Comparison of ENCODE assay signal across 29 cellular contexts in the genomic region with DNA sequence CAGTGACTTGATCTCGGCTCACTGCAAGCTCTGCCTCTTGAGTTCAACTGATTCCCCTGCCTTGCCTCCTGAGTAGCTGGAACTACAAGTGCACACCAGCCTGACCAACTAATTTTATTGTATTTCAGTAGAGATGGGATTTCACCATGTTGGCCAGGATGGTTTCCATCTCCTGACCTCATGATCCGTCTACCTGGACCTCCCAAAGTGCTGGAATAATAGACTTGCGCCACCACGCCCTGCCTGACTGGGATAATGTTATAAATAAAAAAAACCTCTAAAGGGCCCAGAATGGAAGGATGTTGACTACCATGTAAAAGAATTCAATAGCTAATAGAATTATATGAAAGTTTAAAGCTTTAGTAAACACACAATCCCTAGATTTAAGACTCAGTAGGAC.
"Had no signal": no experiment of that assay in that cellular context is flagged by ENCODE, and none has a peak within 500 bp of the region (broad histone marks: within the 10 kb centered on the region; RNA-seq: fewer than 3 reads in every experiment).

No MANE protein-coding gene starts in this region.

- H3K9me3 ChIP-seq: adrenal gland, ascending aorta, body of pancreas, breast epithelium had no signal

- H3K27ac ChIP-seq: adrenal gland, ascending aorta, body of pancreas, brain microvascular endothelial cell, breast epithelium, cardiac muscle cell had no signal

- H3K27me3 ChIP-seq: adrenal gland, ascending aorta, body of pancreas, brain microvascular endothelial cell, breast epithelium, cardiac muscle cell had no signal

- H3K4me3 ChIP-seq: adrenal gland, ascending aorta, body of pancreas, breast epithelium, cardiac muscle cell had no signal

- DNase-seq: activated effector memory CD4-positive, alpha-beta T cell treated with anti-CD3 and anti-CD28 coated beads, Interleukin-2, amount 50 U/mL, for 16 hours; activated effector memory CD4-positive, alpha-beta T cell treated with Interleukin-2 at 50 U/mL for 16 hours; activated gamma-delta T cell; activated gamma-delta T cell treated with Interleukin-2 at 50 U/mL for 16 hours; activated naive CD4-positive, alpha-beta T cell; activated naive CD4-positive, alpha-beta T cell treated with anti-CD3 and anti-CD28 coated beads for 36 hours; activated naive CD4-positive, alpha-beta T cell treated with anti-CD3 and anti-CD28 coated beads, Interleukin-2, amount 10 ng/mL, durations not matched to agents 7 days and 5 days; activated naive CD4-positive, alpha-beta T cell treated with anti-CD3 and anti-CD28 coated beads, Interleukin-2, amount 50 U/mL, for 16 hours; activated naive CD4-positive, alpha-beta T cell treated with Interleukin-2 at 50 U/mL for 16 hours; activated naive CD8-positive, alpha-beta T cell treated with anti-CD3 and anti-CD28 coated beads for 36 hours; activated naive CD8-positive, alpha-beta T cell treated with anti-CD3 and anti-CD28 coated beads, Interleukin-2, amount 10 ng/mL, durations not matched to agents 7 days and 5 days; activated naive CD8-positive, alpha-beta T cell treated with anti-CD3 and anti-CD28 coated beads, Interleukin-2, amount 50 U/mL, for 24 hours; activated T-cell treated with anti-CD3 and anti-CD28 coated beads, Interleukin-2, amount 50 U/mL, for 24 hours; activated T-cell treated with anti-CD3 and anti-CD28 coated beads, Interleukin-2, amount 50 U/mL, for 4 hours; activated T-cell treated with anti-CD3 and anti-CD28 coated beads, Interleukin-2, amount 50 U/mL, for 48 hours; activated T-cell treated with anti-CD3 and anti-CD28 coated beads, Interleukin-2, amount 50 U/mL, for 72 hours; adrenal gland; amniotic stem cell; amygdala; anterior cingulate cortex; aorta; body of pancreas; brain microvascular endothelial cell; caudate nucleus; central memory CD4-positive, alpha-beta T cell; cerebellar nuclear complex had no signal

- H3K4me1 ChIP-seq: adrenal gland, ascending aorta, body of pancreas, breast epithelium had no signal

- H3K36me3 ChIP-seq: adrenal gland, ascending aorta, brain microvascular endothelial cell, breast epithelium, cardiac muscle cell had no signal
